ENCODE assay signal across 12 cellular contexts in genomic region chr9:114607671-114608524, GRCh38. TPM values are rescaled to one million over a fixed set of nuclear protein-coding genes. Genes with fewer than 3 reads are reported as not detected.
DNase-seq lines count a peak whose midpoint lies in the region; ATAC-seq, FAIRE-seq and TF ChIP-seq lines count a peak whose summit lies in the region.
"Had no signal": no experiment of that assay in that cellular context is flagged by ENCODE, and none has a peak within 500 bp of the region (broad histone marks: within the 10 kb centered on the region; RNA-seq: fewer than 3 reads in every experiment).

No MANE protein-coding gene starts in this region.

- no peaks in the 10 kb centered on the region for H3K9me3 ChIP-seq in liver (ENCODE audit: control insufficient read depth in 4 of 4, low read length in 3 of 4)
- no peaks in the 10 kb centered on the region for H3K9me3 ChIP-seq in gastrocnemius medialis

- H3K4me3 ChIP-seq in liver (ENCODE audit: low read depth in 1 of 3, low read length in 3 of 3) (no peak overlapping the region), gastrocnemius medialis (no peak overlapping the region)

- TF ChIP-seq POLR2A in gastrocnemius medialis (IDR thresholded peaks at IDR 0.05): no peak

- H3K27me3 Mint-ChIP-seq in stimulated activated naive CD8-positive, alpha-beta T cell treated with anti-CD3 and anti-CD28 coated beads, Interleukin-15, amount 100 ng/mL, for 72 hours: no peaks in the 10 kb centered on the region
- no peaks in the 10 kb centered on the region for H3K27me3 Mint-ChIP-seq in activated CD4-positive, alpha-beta memory T cell treated with anti-CD3 and anti-CD28 coated beads, Interleukin-2, amount 10 ng/mL, durations not matched to agents 7 days and 5 days

- H3K27ac Mint-ChIP-seq in stimulated activated naive CD8-positive, alpha-beta T cell treated with anti-CD3 and anti-CD28 coated beads, Interleukin-15, amount 100 ng/mL, for 72 hours: peak overlapping the region in 1 of 2 donors; percentile 56
- no peak overlapping the region for H3K27ac Mint-ChIP-seq in activated CD4-positive, alpha-beta memory T cell treated with anti-CD3 and anti-CD28 coated beads, Interleukin-2, amount 10 ng/mL, durations not matched to agents 7 days and 5 days

- H3K4me3 Mint-ChIP-seq in stimulated activated naive CD8-positive, alpha-beta T cell treated with anti-CD3 and anti-CD28 coated beads, Interleukin-15, amount 100 ng/mL, for 72 hours: no peak overlapping the region
- no peak overlapping the region for H3K4me3 Mint-ChIP-seq in activated CD4-positive, alpha-beta memory T cell treated with anti-CD3 and anti-CD28 coated beads, Interleukin-2, amount 10 ng/mL, durations not matched to agents 7 days and 5 days

- no peak for TF ChIP-seq CTCF in liver (IDR thresholded peaks at IDR 0.05; ENCODE audit: low read depth, low read length, missing input control)
- TF ChIP-seq CTCF in gastrocnemius medialis (IDR thresholded peaks at IDR 0.05 in 4 of 5, conservative IDR thresholded peaks at IDR 0.05 in 1 of 5): no peak

- CTCF ChIA-PET in activated CD4-positive, alpha-beta memory T cell treated with anti-CD3 and anti-CD28 coated beads, Interleukin-2, amount 10 ng/mL, durations not matched to agents 7 days and 5 days (lab: Charles Lee): interaction anchor here (1.1 to 4.1 kb wide), 3 partner anchors 15 to 45 kb away, joined by 3 to 17 read pairs (median 4); no protein-coding TSS in a partner anchor

- no peak overlapping the region for H3K9ac ChIP-seq in liver (ENCODE audit: low read depth in 1 of 2, low read length in 2 of 2)

- H3K4me1 ChIP-seq in liver (ENCODE audit: control insufficient read depth in 4 of 4, insufficient read depth in 4 of 4, low read length in 3 of 4) (peaks cover 3 to 37% (median 15%) of the 10 kb centered on the region in 4 donors), gastrocnemius medialis (peaks cover 7 to 9% of the 10 kb centered on the region in 2 donors)

- TF ChIP-seq RAD21 in liver (IDR thresholded peaks at IDR 0.05): no peak

- H3K36me3 ChIP-seq in liver (ENCODE audit: control insufficient read depth in 4 of 4, insufficient read depth in 3 of 4, low read depth in 1 of 4, low read length in 3 of 4) (no peaks in the 10 kb centered on the region), gastrocnemius medialis (no peaks in the 10 kb centered on the region)

- ATAC-seq in GM21576 (IDR thresholded peaks at IDR 0.05; ENCODE audit: unreplicated experiment) (peak; percentile 31), HG03280 (IDR thresholded peaks at IDR 0.05; ENCODE audit: unreplicated experiment) (peak; percentile 24), gastrocnemius medialis (no peak)
- ATAC-seq in stimulated activated naive CD8-positive, alpha-beta T cell treated with anti-CD3 and anti-CD28 coated beads, Interleukin-15, amount 100 ng/mL, for 72 hours: no peak

- 91% methylated on average over 6 of the region's 6 CpGs for WGBS in liver

- in situ Hi-C loops in gastrocnemius medialis (cut with MboI; ENCODE audit: low sequenced_read_pairs in 4 of 4): no loop called here

- H3K27ac ChIP-seq in liver (ENCODE audit: low read depth in 1 of 2, low read length in 2 of 2) (peak overlapping the region; percentile 62 to 74), gastrocnemius medialis (no peak overlapping the region)

- intact Hi-C loops in gastrocnemius medialis (cut with DNase I; ENCODE audit: low total_unique reads): no loop called here

- POLR2A ChIA-PET in activated CD4-positive, alpha-beta memory T cell treated with anti-CD3 and anti-CD28 coated beads, Interleukin-2, amount 10 ng/mL, durations not matched to agents 7 days and 5 days (lab: Charles Lee): interaction anchor here (1.1 to 2.6 kb wide), 2 partner anchors 15 kb away, joined by 5 to 8 read pairs; no protein-coding TSS in a partner anchor

- H3K27me3 ChIP-seq in liver (ENCODE audit: control insufficient read depth in 4 of 4, insufficient read depth in 4 of 4, low read length in 3 of 4) (no peaks in the 10 kb centered on the region), gastrocnemius medialis (no peaks in the 10 kb centered on the region)

- no peaks in the 10 kb centered on the region for H3K9me3 Mint-ChIP-seq in stimulated activated naive CD8-positive, alpha-beta T cell treated with anti-CD3 and anti-CD28 coated beads, Interleukin-15, amount 100 ng/mL, for 72 hours
- H3K9me3 Mint-ChIP-seq in activated CD4-positive, alpha-beta memory T cell treated with anti-CD3 and anti-CD28 coated beads, Interleukin-2, amount 10 ng/mL, durations not matched to agents 7 days and 5 days: no peaks in the 10 kb centered on the region

- H3K36me3 Mint-ChIP-seq in activated CD4-positive, alpha-beta memory T cell treated with anti-CD3 and anti-CD28 coated beads, Interleukin-2, amount 10 ng/mL, durations not matched to agents 7 days and 5 days (ENCODE audit: low read depth): peaks cover 9% of the 10 kb centered on the region

- peak; percentile 62 for FAIRE-seq in GM18507 (lab: Jason Lieb, UNC)
- FAIRE-seq: keratinocyte had no signal

- no peak for DNase-seq in GM18507 (ENCODE audit: extremely low spot score, insufficient read length, low read depth)
- DNase-seq in stimulated activated naive CD8-positive, alpha-beta T cell treated with anti-CD3 and anti-CD28 coated beads, Interleukin-15, amount 100 ng/mL, for 72 hours: no peak
- no peak for DNase-seq in activated CD4-positive, alpha-beta memory T cell treated with anti-CD3 and anti-CD28 coated beads, Interleukin-2, amount 10 ng/mL, durations not matched to agents 7 days and 5 days
- no peak for DNase-seq in gastrocnemius medialis
- DNase-seq in activated gamma-delta T cell (lab: John Stamatoyannopoulos, UW): no peak
- DNase-seq: stimulated activated CD4-positive, alpha-beta T cell treated with anti-CD3 and anti-CD28 coated beads, Interleukin-4, amount 100 ng/mL, for 4 hours had no signal

- H3K4me1 Mint-ChIP-seq in stimulated activated naive CD8-positive, alpha-beta T cell treated with anti-CD3 and anti-CD28 coated beads, Interleukin-15, amount 100 ng/mL, for 72 hours: peaks cover 36% of the 10 kb centered on the region
- H3K4me1 Mint-ChIP-seq in activated CD4-positive, alpha-beta memory T cell treated with anti-CD3 and anti-CD28 coated beads, Interleukin-2, amount 10 ng/mL, durations not matched to agents 7 days and 5 days: peaks cover 27% of the 10 kb centered on the region

TF ChIP-seq in liver, 16 proteins besides CTCF, POLR2A, EP300 and RAD21:
- TF ChIP-seq HNF4A (conservative IDR thresholded peaks at IDR 0.05): no peak
- TF ChIP-seq TAF1 (conservative IDR thresholded peaks at IDR 0.05): no peak
- TF ChIP-seq NR2F2 (IDR thresholded peaks at IDR 0.05): no peak

RNA-seq across cellular contexts. Expression of gene TMEM268, which starts 3.2 kb away (rescaled TPM):
- total RNA-seq in liver: 1 to 10 TPM; 2.5 to 2.8 TPM
- 1 to 10 TPM; 1.2 to 2.2 TPM for polyA plus RNA-seq in liver
- 10 to 100 TPM; 18.1 to 20.1 TPM for total RNA-seq in activated CD4-positive, alpha-beta memory T cell treated with anti-CD3 and anti-CD28 coated beads, Interleukin-2, amount 10 ng/mL, durations not matched to agents 7 days and 5 days
- total RNA-seq in gastrocnemius medialis: 1 to 10 TPM; 4.9 to 6.0 (median 5.4) TPM

RNA-seq across cellular contexts. Expression of gene ATP6V1G1, which starts 20.3 kb away (rescaled TPM):
- total RNA-seq in liver (10 to 100 TPM; 41.4 to 87.1 TPM), gastrocnemius medialis (100 to 1,000 TPM; 105 to 191 (median 176) TPM)
- 100 to 1,000 TPM in 1 of 2 donors, 10 to 100 TPM in 1; 64.3 to 152 TPM for polyA plus RNA-seq in liver
- 10 to 100 TPM; 92.4 to 94.2 TPM for total RNA-seq in activated CD4-positive, alpha-beta memory T cell treated with anti-CD3 and anti-CD28 coated beads, Interleukin-2, amount 10 ng/mL, durations not matched to agents 7 days and 5 days

RNA-seq across cellular contexts. Expression of gene TEX53, which starts 49.7 kb away (rescaled TPM):
- total RNA-seq in liver: not detected
- not detected for polyA plus RNA-seq in liver
- total RNA-seq in activated CD4-positive, alpha-beta memory T cell treated with anti-CD3 and anti-CD28 coated beads, Interleukin-2, amount 10 ng/mL, durations not matched to agents 7 days and 5 days: not detected
- not detected for total RNA-seq in gastrocnemius medialis
- total RNA-seq: osteoblast had no signal
- polyA plus RNA-seq: keratinocyte, thymus had no signal

Comparison
In these comparisons a context has a peak if more than half of its experiments do, and no peak if none do; other contexts are left out.
1. ATAC-seq: peak in GM21576 (single experiment) and HG03280 (single experiment); none in stimulated activated naive CD8-positive, alpha-beta T cell treated with anti-CD3 and anti-CD28 coated beads, Interleukin-15, amount 100 ng/mL, for 72 hours (single experiment) and gastrocnemius medialis (0 of 2).
2. H3K27ac ChIP-seq: peak in liver (2 of 2); none in gastrocnemius medialis (0 of 4).